8 cellular contexts compared by ENCODE assay signal in the genomic region with DNA sequence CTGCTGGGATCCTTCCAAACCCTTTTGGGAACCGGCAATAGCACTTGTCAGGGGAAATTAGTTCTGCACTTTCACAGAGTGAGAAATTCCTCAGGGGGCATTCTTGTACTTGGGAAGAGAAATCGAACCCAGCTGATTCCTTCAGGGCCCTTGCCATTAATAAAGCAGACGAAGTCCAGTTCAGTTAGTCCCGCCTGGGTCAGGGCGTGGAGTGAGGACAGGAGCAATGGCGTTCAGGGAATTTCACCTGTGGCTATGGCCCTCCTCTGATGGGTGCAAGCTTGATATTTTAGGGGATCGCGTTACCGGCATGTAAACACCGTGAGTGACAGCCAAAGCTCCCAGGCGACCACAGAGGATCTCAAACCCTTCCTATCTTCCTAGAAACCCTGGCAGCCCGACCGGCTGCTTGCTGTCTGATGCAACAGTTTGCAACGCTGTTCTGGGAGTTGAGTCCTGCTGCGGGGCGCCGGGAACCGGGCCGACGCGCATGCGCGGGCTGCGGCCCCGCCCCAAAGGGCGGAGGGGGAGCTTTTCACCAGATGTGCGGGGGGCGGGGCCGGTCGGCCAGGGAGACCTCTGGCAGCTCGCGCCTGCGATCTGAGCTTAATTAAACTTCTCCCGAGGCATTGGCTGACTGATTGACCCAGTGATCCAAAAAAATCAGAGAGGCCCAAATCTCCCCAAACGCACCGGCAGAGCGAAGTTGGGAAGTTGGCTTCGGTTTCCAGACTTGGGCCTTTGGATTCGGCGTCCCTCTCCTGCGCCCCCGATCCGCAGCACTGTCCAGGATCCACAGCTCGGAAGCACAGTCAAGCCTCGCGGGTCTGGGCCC. TPM values are rescaled to one million over a fixed set of nuclear protein-coding genes. Genes with fewer than 3 reads are reported as not detected.
DNase-seq lines count a peak whose midpoint lies in the region; TF ChIP-seq lines count a peak whose summit lies in the region.

No MANE protein-coding gene starts in this region.

- H3K4me3 Mint-ChIP-seq in H9 = peak overlapping the region; percentile 85 to 86
- peak overlapping the region; percentile 95 for H3K4me3 Mint-ChIP-seq in neural crest cell
- peak overlapping the region; percentile 88 for H3K4me3 Mint-ChIP-seq in stimulated activated naive CD8-positive, alpha-beta T cell treated with anti-CD3 and anti-CD28 coated beads, Interleukin-15, Interleukin-2, amounts not matched to agents 100 ng/mL and 50 ng/mL, for 24 hours

- H4K5ac ChIP-seq in H9 (ENCODE audit: insufficient read length, low read depth, low read length) = peak overlapping the region; percentile 88

- peak overlapping the region; percentile 96 for H2BK12ac ChIP-seq in H9 (ENCODE audit: insufficient read length, low read depth, low read length)

- TF ChIP-seq CTCF in H9 (conservative IDR thresholded peaks at IDR 0.05) = no peak
- TF ChIP-seq CTCF in foreskin fibroblast (IDR thresholded peaks at IDR 0.05; ENCODE audit: low read depth, low read length) = no peak
- TF ChIP-seq CTCF in neural crest cell (conservative IDR thresholded peaks at IDR 0.05) = peak; percentile 17

- H3K4me1 ChIP-seq in H9 (ENCODE audit: insufficient read depth, low read length) = peaks cover 2% of the 10 kb centered on the region; the same call in 1 of the 2 replicates

- H3K27me3 ChIP-seq in H9 (ENCODE audit: insufficient read depth, low read length) = peaks cover 4% of the 10 kb centered on the region; the same call in 1 of the 2 replicates
- no peaks in the 10 kb centered on the region for H3K27me3 ChIP-seq in MG63

- H3K4me1 Mint-ChIP-seq in H9 = peaks cover 30 to 40% of the 10 kb centered on the region in 2 experiments
- H3K4me1 Mint-ChIP-seq in neural crest cell = peaks cover 38% of the 10 kb centered on the region
- peaks cover 42% of the 10 kb centered on the region for H3K4me1 Mint-ChIP-seq in stimulated activated naive CD8-positive, alpha-beta T cell treated with anti-CD3 and anti-CD28 coated beads, Interleukin-15, Interleukin-2, amounts not matched to agents 100 ng/mL and 50 ng/mL, for 24 hours (ENCODE audit: low read depth)

- WGBS in H9 (ENCODE audit: extremely low coverage, insufficient read length, low lambda C conversion rate) = no CpG with 5 or more reads among the region's 46 CpGs

- H2AK5ac ChIP-seq in H9 (ENCODE audit: insufficient read length, low read length) = no peak overlapping the region

- no peaks in the 10 kb centered on the region for H4K20me1 ChIP-seq in H9 (ENCODE audit: control insufficient read depth, insufficient read depth, insufficient read length)

- H3K9ac ChIP-seq in H9 (ENCODE audit: extremely low read depth, insufficient read length, low read length) = peak overlapping the region; percentile 94

- H4K8ac ChIP-seq in H9 (replicated peaks; ENCODE audit: insufficient read length, low read depth, low read length) = no peak overlapping the region

- DNase-seq in EL (peak; percentile 97), H9 (peak; percentile 96), MG63 (peak; percentile 95), SIG-M5 (lab: John Stamatoyannopoulos, UW) (peak; percentile 70), activated gamma-delta T cell treated with Interleukin-2 at 50 U/mL for 16 hours (peak; percentile 80), foreskin fibroblast (peak; percentile 94 to 99), neural crest cell (ENCODE audit: low read depth, low spot score) (peak; percentile 88)

- H3K36me3 Mint-ChIP-seq in H9 (ENCODE audit: insufficient read depth in 1 of 3, low read depth in 3 of 3) (no peaks in the 10 kb centered on the region), neural crest cell (ENCODE audit: low read depth) (no peaks in the 10 kb centered on the region)
- H3K36me3 Mint-ChIP-seq in stimulated activated naive CD8-positive, alpha-beta T cell treated with anti-CD3 and anti-CD28 coated beads, Interleukin-15, Interleukin-2, amounts not matched to agents 100 ng/mL and 50 ng/mL, for 24 hours (ENCODE audit: low read depth) = peaks cover 10% of the 10 kb centered on the region

- H3K18ac ChIP-seq in H9 (ENCODE audit: insufficient read length, low read depth, low read length) = peak overlapping the region; percentile 98

- no peak overlapping the region for H3K23ac ChIP-seq in H9 (ENCODE audit: insufficient read length, low read depth, low read length)

- peaks cover 17% of the 10 kb centered on the region for H3K23me2 ChIP-seq in H9 (ENCODE audit: insufficient read length, low read depth, low read length, poor library complexity, severe bottlenecking)

- H3K27ac ChIP-seq in H9 (ENCODE audit: insufficient read length, low read depth, low read length) = peak overlapping the region; percentile 97

- H3K27me3 Mint-ChIP-seq in H9 (ENCODE audit: low read depth) (peaks cover 10% of the 10 kb centered on the region), neural crest cell (ENCODE audit: low read depth) (peaks cover 16% of the 10 kb centered on the region)
- peaks cover 24% of the 10 kb centered on the region for H3K27me3 Mint-ChIP-seq in stimulated activated naive CD8-positive, alpha-beta T cell treated with anti-CD3 and anti-CD28 coated beads, Interleukin-15, Interleukin-2, amounts not matched to agents 100 ng/mL and 50 ng/mL, for 24 hours

- H3K4me2 ChIP-seq in H9 (ENCODE audit: insufficient read depth, insufficient read length, low read length) = peak overlapping the region; percentile 83

- no peaks in the 10 kb centered on the region for H3K9me3 ChIP-seq in H9 (ENCODE audit: control insufficient read depth, low read depth, low read length)
- H3K9me3 ChIP-seq in MG63 = no peaks in the 10 kb centered on the region

- H2BK20ac ChIP-seq in H9 (ENCODE audit: low read depth, low read length, poor library complexity, severe bottlenecking) = no peak overlapping the region

- H3K27ac Mint-ChIP-seq in H9 (peak overlapping the region; percentile 99 to 100 (median 100)), neural crest cell (ENCODE audit: unreplicated experiment) (peak overlapping the region; percentile 99)
- peak overlapping the region; percentile 94 for H3K27ac Mint-ChIP-seq in stimulated activated naive CD8-positive, alpha-beta T cell treated with anti-CD3 and anti-CD28 coated beads, Interleukin-15, Interleukin-2, amounts not matched to agents 100 ng/mL and 50 ng/mL, for 24 hours

- H2BK5ac ChIP-seq in H9 (ENCODE audit: insufficient read length, low read length) = peak overlapping the region; percentile 87

- no peak overlapping the region for H2BK120ac ChIP-seq in H9 (ENCODE audit: low read depth, low read length, poor library complexity, severe bottlenecking)

- peak overlapping the region; percentile 14; the same call in 1 of the 2 replicates for H3K4ac ChIP-seq in H9 (ENCODE audit: low read depth, low read length)

- H3K4me3 ChIP-seq in MG63 = peak overlapping the region; percentile 39
- peak overlapping the region; percentile 39 to 54 for H3K4me3 ChIP-seq in foreskin fibroblast (ENCODE audit: low read depth in 1 of 2, low read length in 2 of 2)

- no peaks in the 10 kb centered on the region for H3K79me1 ChIP-seq in H9 (ENCODE audit: insufficient read depth, low read depth, low read length, poor library complexity, severe bottlenecking)

- peak overlapping the region; percentile 92 for H3T11ph ChIP-seq in H9 (ENCODE audit: low read length)

- peak overlapping the region; percentile 94 for H3K14ac ChIP-seq in H9 (ENCODE audit: insufficient read depth, low read length)

- H3K36me3 ChIP-seq in MG63 = no peaks in the 10 kb centered on the region

- no peak overlapping the region for H2BK15ac ChIP-seq in H9 (ENCODE audit: low read depth, low read length)

- no peaks in the 10 kb centered on the region for H3K79me2 ChIP-seq in H9 (ENCODE audit: insufficient read depth, low read length)

- H3K9me3 Mint-ChIP-seq in H9 = no peaks in the 10 kb centered on the region; a peak in 1 of 5 replicates
- H3K9me3 Mint-ChIP-seq in neural crest cell = no peaks in the 10 kb centered on the region
- H3K9me3 Mint-ChIP-seq in stimulated activated naive CD8-positive, alpha-beta T cell treated with anti-CD3 and anti-CD28 coated beads, Interleukin-15, Interleukin-2, amounts not matched to agents 100 ng/mL and 50 ng/mL, for 24 hours = no peaks in the 10 kb centered on the region

- no peak overlapping the region for H4K91ac ChIP-seq in H9 (ENCODE audit: insufficient read length, low read depth, low read length)

- peak overlapping the region; percentile 64 for H3K56ac ChIP-seq in H9 (ENCODE audit: insufficient read length, low read depth, low read length)

- no peak overlapping the region for H2AFZ ChIP-seq in H9 (ENCODE audit: low read length)

RNA-seq across cellular contexts. Expression of gene CREB3L1, which starts 34.3 kb away (rescaled TPM):
- total RNA-seq in H9 (2021) (2.6 and 3.3 TPM in 2 replicates), neural crest cell (0.71 and 0.75 TPM in 2 replicates)
- total RNA-seq in MG63 (2014; rRNA removed; shearing (Covaris generic); ENCODE audit: low replicate concordance) = 2.5 and 12.5 TPM in 2 replicates

Comparison
In these comparisons a context has a peak if more than half of its experiments do, and no peak if none do; other contexts are left out.
1. Peak in every context shown above with its lines: DNase-seq, H3K4me3 ChIP-seq and H3K27ac ChIP-seq.